Comparison of ENCODE assay signal across 2 cellular contexts in genomic region chr7:128406986-128407589, GRCh38.
TF ChIP-seq lines count a peak whose summit lies in the region.

No MANE protein-coding gene starts in this region.

TF ChIP-seq in HEK293, 187 proteins besides CTCF, POLR2A, EP300 and RAD21:
- TF ChIP-seq ZBTB48 (tag by site-specific recombination; IDR thresholded peaks at IDR 0.05): peak; percentile 16; the same call in 1 of the 2 replicates
- TF ChIP-seq ZNF514 (tag by site-specific recombination; IDR thresholded peaks at IDR 0.05): no peak
- peak; percentile 78 for TF ChIP-seq PRDM10 (tag by site-specific recombination; IDR thresholded peaks at IDR 0.05)
- peak; percentile 73 for TF ChIP-seq GLIS2 (tag by site-specific recombination; IDR thresholded peaks at IDR 0.05)
- TF ChIP-seq ZNF16 (tag by site-specific recombination; IDR thresholded peaks at IDR 0.05; ENCODE audit: low read depth): no peak
- TF ChIP-seq ZIC2 (tag by site-specific recombination; IDR thresholded peaks at IDR 0.05): peak; percentile 93
- TF ChIP-seq ZBTB20 (tag by site-specific recombination; IDR thresholded peaks at IDR 0.05): peak; percentile 16; the same call in 1 of the 2 replicates
- no peak for TF ChIP-seq HOXC10 (CRISPR knock-in tag; IDR thresholded peaks at IDR 0.05)
- TF ChIP-seq GLIS1 (tag by site-specific recombination; IDR thresholded peaks at IDR 0.05): peak; percentile 96
- TF ChIP-seq ZNF623 (tag by site-specific recombination; IDR thresholded peaks at IDR 0.05): no peak

TF ChIP-seq in K562, 482 proteins besides CTCF, POLR2A, EP300 and RAD21:
- TF ChIP-seq ZNF165 (CRISPR knock-in tag; IDR thresholded peaks at IDR 0.05; ENCODE audit: borderline replicate concordance) (no peak), THRAP3 (IDR thresholded peaks at IDR 0.05; ENCODE audit: borderline replicate concordance) (no peak), MCM2 (IDR thresholded peaks at IDR 0.05; ENCODE audit: low read depth) (no peak), MAX (CRISPR knock-in tag; IDR thresholded peaks at IDR 0.05) (peak; percentile 53), ZC3H4 (CRISPR knock-in tag; IDR thresholded peaks at IDR 0.05; ENCODE audit: borderline replicate concordance) (0 out of 2 replicates have a peak, but pooled peaks have one; percentile 26), ZKSCAN8 (CRISPR knock-in tag; IDR thresholded peaks at IDR 0.05) (no peak), CBFB (CRISPR knock-in tag; IDR thresholded peaks at IDR 0.05) (0 out of 2 replicates have a peak, but pooled peaks have one; percentile 52), OTX1 (CRISPR knock-in tag; IDR thresholded peaks at IDR 0.05) (no peak), HDGF (IDR thresholded peaks at IDR 0.05) (no peak), RBFOX2 (IDR thresholded peaks at IDR 0.05; ENCODE audit: low read depth, low read length) (0 out of 2 replicates have a peak, but pooled peaks have one; percentile 22), LCOR (CRISPR knock-in tag; IDR thresholded peaks at IDR 0.05) (no peak), SIRT6 (IDR thresholded peaks at IDR 0.05; ENCODE audit: low read depth, low read length) (no peak), ZNF408 (CRISPR knock-in tag; IDR thresholded peaks at IDR 0.05; ENCODE audit: low read depth) (no peak), USF1 (CRISPR knock-in tag; IDR thresholded peaks at IDR 0.05) (peak; percentile 44; the same call in 1 of the 2 replicates)
